10 cellular contexts compared by ENCODE assay signal in genomic region chr16:3066440-3066748, GRCh38. TPM values are rescaled to one million over a fixed set of nuclear protein-coding genes. Genes with fewer than 3 reads are reported as not detected.
A peak's percentile ranks its signal among the peaks of the same experiment; 100 is the strongest.
DNase-seq lines count a peak whose midpoint lies in the region; ATAC-seq and TF ChIP-seq lines count a peak whose summit lies in the region.
"Had no signal": no experiment of that assay in that cellular context is flagged by ENCODE, and none has a peak within 500 bp of the region (broad histone marks: within the 10 kb centered on the region; RNA-seq: fewer than 3 reads in every experiment).

No MANE protein-coding gene starts in this region.

- H3K36me3 ChIP-seq in GM06990 (ENCODE audit: control insufficient read depth, insufficient read depth, low read length) (peaks cover 5% of the 10 kb centered on the region), esophagus squamous epithelium (no peaks in the 10 kb centered on the region), psoas muscle (ENCODE audit: insufficient read depth in 1 of 2, low read depth in 1 of 2) (peaks cover 0 to 13% of the 10 kb centered on the region in 2 donors)

- peaks cover 57% of the 10 kb centered on the region for H3K4me1 Mint-ChIP-seq in T-helper 1 cell treated with Interleukin-12 subunit alpha and Interleukin-12 subunit beta and Interleukin-4 antibody, amounts not matched to agents 30 μg/mL and 1 μg/mL, for 36 hours (ENCODE audit: low read depth)

- H3K36me3 Mint-ChIP-seq in T-helper 1 cell treated with Interleukin-12 subunit alpha and Interleukin-12 subunit beta and Interleukin-4 antibody, amounts not matched to agents 30 μg/mL and 1 μg/mL, for 36 hours (ENCODE audit: low read depth), result peaks cover 67% of the 10 kb centered on the region

- TF ChIP-seq CTCF in GM06990 (IDR thresholded peaks at IDR 0.05; ENCODE audit: insufficient read depth, low read length, poor library complexity, severe bottlenecking) (no peak), esophagus squamous epithelium (IDR thresholded peaks at IDR 0.05) (no peak), psoas muscle (IDR thresholded peaks at IDR 0.05) (no peak)

- 79 to 82% methylated on average over 6 of the region's 7 CpGs for WGBS in esophagus squamous epithelium, 2 donors
- WGBS in psoas muscle, 3 donors, result 42 to 58% (median 44%) methylated on average over 7 of the region's 7 CpGs

- H3K9me3 Mint-ChIP-seq in T-helper 1 cell treated with Interleukin-12 subunit alpha and Interleukin-12 subunit beta and Interleukin-4 antibody, amounts not matched to agents 30 μg/mL and 1 μg/mL, for 36 hours, result peaks cover 13% of the 10 kb centered on the region

- peaks cover 10 to 31% (median 24%) of the 10 kb centered on the region in 3 donors for H3K4me1 ChIP-seq in esophagus squamous epithelium
- H3K4me1 ChIP-seq in psoas muscle, result peaks cover 29% of the 10 kb centered on the region

- intact Hi-C loops in esophagus squamous epithelium (cut with DNase I) (no loop called here), psoas muscle (cut with DNase I) (no loop called here)

- peak overlapping the region; percentile 65 for H3K4me3 ChIP-seq in GM06990 (replicated peaks; ENCODE audit: low read depth, low read length)
- H3K4me3 ChIP-seq in esophagus squamous epithelium, result peak overlapping the region; percentile 7 to 58 (median 36)
- H3K4me3 ChIP-seq in psoas muscle, result peak overlapping the region; percentile 73

- H3K27ac ChIP-seq in esophagus squamous epithelium (peak overlapping the region in 3 of 4 donors; percentile 43 to 75 (median 47)), psoas muscle (peak overlapping the region; percentile 78)

- peak overlapping the region; percentile 98 for H3K27ac Mint-ChIP-seq in T-helper 1 cell treated with Interleukin-12 subunit alpha and Interleukin-12 subunit beta and Interleukin-4 antibody, amounts not matched to agents 30 μg/mL and 1 μg/mL, for 36 hours

- H3K9me3 ChIP-seq in esophagus squamous epithelium (no peaks in the 10 kb centered on the region), psoas muscle (no peaks in the 10 kb centered on the region)

- no peaks in the 10 kb centered on the region for H3K27me3 Mint-ChIP-seq in T-helper 1 cell treated with Interleukin-12 subunit alpha and Interleukin-12 subunit beta and Interleukin-4 antibody, amounts not matched to agents 30 μg/mL and 1 μg/mL, for 36 hours (ENCODE audit: low read depth)

- DNase-seq in GM06990 (ENCODE audit: extremely low read depth, insufficient read length), result no peak
- no peak for DNase-seq in esophagus squamous epithelium (lab: John Stamatoyannopoulos, UW)
- DNase-seq in psoas muscle, result no peak
- DNase-seq in SHP77 (lab: John Stamatoyannopoulos, UW), result no peak
- DNase-seq in anterior cingulate cortex (lab: John Stamatoyannopoulos, UW), result no peak
- DNase-seq: HCEC 1CT had no signal

- H3K27me3 ChIP-seq in GM06990 (replicated peaks; ENCODE audit: control insufficient read depth, insufficient read depth, low read length), result no peaks in the 10 kb centered on the region
- no peaks in the 10 kb centered on the region for H3K27me3 ChIP-seq in esophagus squamous epithelium
- no peaks in the 10 kb centered on the region for H3K27me3 ChIP-seq in psoas muscle (ENCODE audit: insufficient read depth in 3 of 3, low read length in 2 of 3)

- ATAC-seq in psoas muscle (no peak), GM19035 (IDR thresholded peaks at IDR 0.05; ENCODE audit: unreplicated experiment) (no peak), HG03378 (IDR thresholded peaks at IDR 0.05; ENCODE audit: unreplicated experiment) (no peak)

- no peak for TF ChIP-seq POLR2A in esophagus squamous epithelium (IDR thresholded peaks at IDR 0.05)

- peak overlapping the region; percentile 100 for H3K4me3 Mint-ChIP-seq in T-helper 1 cell treated with Interleukin-12 subunit alpha and Interleukin-12 subunit beta and Interleukin-4 antibody, amounts not matched to agents 30 μg/mL and 1 μg/mL, for 36 hours

RNA-seq across cellular contexts. Expression of gene IL32, which starts 1.0 kb away (rescaled TPM):
- total RNA-seq in esophagus squamous epithelium, result 10 to 100 TPM in 3 of 4 donors, 1 to 10 TPM in 1; 4.6 to 31.7 (median 17.3) TPM
- 100 to 1,000 TPM in 3 of 4 donors, 10 to 100 TPM in 1; 90.5 to 192 (median 123) TPM for total RNA-seq in psoas muscle
- 100 to 1,000 TPM; 302 to 749 (median 618) TPM for polyA plus RNA-seq in psoas muscle

RNA-seq across cellular contexts. Expression of gene MMP25, which starts 20.0 kb away (rescaled TPM):
- total RNA-seq in esophagus squamous epithelium (1 to 10 TPM in 1 of 4 donors, under 1 TPM in 3; 0.19 to 1.4 (median 0.61) TPM), psoas muscle (1 to 10 TPM in 3 of 4 donors, under 1 TPM in 1; 0.67 to 2.3 (median 1.2) TPM)
- 1 to 10 TPM in 1 of 3 donors, under 1 TPM in 2; 0.13 to 1.2 (median 0.23) TPM for polyA plus RNA-seq in psoas muscle

RNA-seq across cellular contexts. Expression of gene BICDL2, which starts 29.6 kb away (rescaled TPM):
- total RNA-seq in esophagus squamous epithelium, result 100 to 1,000 TPM in 2 of 4 donors, 10 to 100 TPM in 2; 54.9 to 204 (median 96.4) TPM
- not detected for total RNA-seq in psoas muscle
- polyA plus RNA-seq in psoas muscle, result under 1 TPM in 2 of 3 donors, not detected in 1; 0.01 to 0.18 TPM
- total RNA-seq: pulmonary artery endothelial cell had no signal

RNA-seq across cellular contexts. Expression of gene ZSCAN10, which starts 32.7 kb away (rescaled TPM):
- total RNA-seq in esophagus squamous epithelium, result not detected
- under 1 TPM in 1 of 4 donors, not detected in 3; 0.16 TPM for total RNA-seq in psoas muscle
- polyA plus RNA-seq in psoas muscle, result under 1 TPM in 1 of 3 donors, not detected in 2; 0.07 TPM
- total RNA-seq: pulmonary artery endothelial cell had no signal

RNA-seq across cellular contexts. Expression of gene THOC6, which starts 42.6 kb away (rescaled TPM):
- total RNA-seq in esophagus squamous epithelium (10 to 100 TPM; 17.4 to 27.9 (median 25.8) TPM), psoas muscle (10 to 100 TPM; 17.0 to 34.4 (median 25.8) TPM)
- 10 to 100 TPM; 26.9 to 72.2 (median 39.8) TPM for polyA plus RNA-seq in psoas muscle

Comparison
In these comparisons a context has a peak if more than half of its experiments do, and no peak if none do; other contexts are left out.
1. RNA of gene BICDL2, which starts 29.6 kb away (total RNA-seq): 54.9 to 204 TPM in esophagus squamous epithelium; not detected in psoas muscle; every median in the first group is over 10 times any median in the second.
2. Peak in every context shown above with its lines, with median percentiles within 50 percentile points of each other: H3K4me3 ChIP-seq.